Comparison of ENCODE assay signal across 1 cellular context in the genomic region with DNA sequence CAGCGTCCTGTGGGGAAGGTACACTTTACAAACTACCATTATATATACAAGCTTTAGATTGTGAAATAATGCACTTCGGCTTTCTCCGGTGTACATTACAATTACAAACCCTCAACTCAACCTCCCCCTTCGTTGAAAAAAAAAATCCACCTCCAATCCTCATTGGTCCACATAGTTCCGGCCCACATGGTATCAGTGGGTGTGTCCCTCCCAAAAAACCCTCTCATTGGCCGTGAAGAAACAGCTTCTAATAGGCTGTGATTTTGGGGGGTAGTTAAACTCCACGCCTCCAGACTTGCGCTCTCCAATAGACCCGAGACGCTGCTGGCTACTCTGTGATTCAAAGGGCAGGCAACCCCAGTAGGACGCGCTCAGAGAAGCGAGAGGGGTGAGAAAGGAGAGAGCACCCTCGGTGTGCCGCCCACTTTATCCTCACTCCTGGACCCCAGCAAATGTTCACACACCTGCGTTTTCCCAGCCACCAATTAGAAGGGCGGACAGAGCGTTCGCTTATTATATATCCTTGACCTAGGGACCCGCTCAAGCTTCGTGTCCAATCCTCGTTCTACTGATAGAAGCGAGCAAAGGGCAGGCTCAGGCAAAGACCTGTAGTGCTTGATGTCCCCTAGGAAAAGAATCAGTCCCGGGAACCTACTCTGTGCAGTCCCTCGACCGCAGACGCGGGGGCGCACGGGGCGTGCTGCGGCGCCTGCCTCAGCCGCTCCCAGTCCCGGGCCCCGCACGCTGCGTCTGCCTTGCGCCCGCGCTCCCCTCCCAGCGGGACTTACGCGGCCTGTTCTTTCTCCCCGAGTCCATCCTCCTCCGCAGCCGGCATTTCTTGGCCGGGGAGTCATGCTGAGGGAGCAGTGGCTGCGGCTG.
TF ChIP-seq lines count a peak whose summit lies in the region.

No MANE protein-coding gene starts in this region.

TF ChIP-seq in GM12878, 131 proteins besides CTCF, POLR2A, EP300 and RAD21 (continued from another document and continues in another):
- TF ChIP-seq, protein P1, sequence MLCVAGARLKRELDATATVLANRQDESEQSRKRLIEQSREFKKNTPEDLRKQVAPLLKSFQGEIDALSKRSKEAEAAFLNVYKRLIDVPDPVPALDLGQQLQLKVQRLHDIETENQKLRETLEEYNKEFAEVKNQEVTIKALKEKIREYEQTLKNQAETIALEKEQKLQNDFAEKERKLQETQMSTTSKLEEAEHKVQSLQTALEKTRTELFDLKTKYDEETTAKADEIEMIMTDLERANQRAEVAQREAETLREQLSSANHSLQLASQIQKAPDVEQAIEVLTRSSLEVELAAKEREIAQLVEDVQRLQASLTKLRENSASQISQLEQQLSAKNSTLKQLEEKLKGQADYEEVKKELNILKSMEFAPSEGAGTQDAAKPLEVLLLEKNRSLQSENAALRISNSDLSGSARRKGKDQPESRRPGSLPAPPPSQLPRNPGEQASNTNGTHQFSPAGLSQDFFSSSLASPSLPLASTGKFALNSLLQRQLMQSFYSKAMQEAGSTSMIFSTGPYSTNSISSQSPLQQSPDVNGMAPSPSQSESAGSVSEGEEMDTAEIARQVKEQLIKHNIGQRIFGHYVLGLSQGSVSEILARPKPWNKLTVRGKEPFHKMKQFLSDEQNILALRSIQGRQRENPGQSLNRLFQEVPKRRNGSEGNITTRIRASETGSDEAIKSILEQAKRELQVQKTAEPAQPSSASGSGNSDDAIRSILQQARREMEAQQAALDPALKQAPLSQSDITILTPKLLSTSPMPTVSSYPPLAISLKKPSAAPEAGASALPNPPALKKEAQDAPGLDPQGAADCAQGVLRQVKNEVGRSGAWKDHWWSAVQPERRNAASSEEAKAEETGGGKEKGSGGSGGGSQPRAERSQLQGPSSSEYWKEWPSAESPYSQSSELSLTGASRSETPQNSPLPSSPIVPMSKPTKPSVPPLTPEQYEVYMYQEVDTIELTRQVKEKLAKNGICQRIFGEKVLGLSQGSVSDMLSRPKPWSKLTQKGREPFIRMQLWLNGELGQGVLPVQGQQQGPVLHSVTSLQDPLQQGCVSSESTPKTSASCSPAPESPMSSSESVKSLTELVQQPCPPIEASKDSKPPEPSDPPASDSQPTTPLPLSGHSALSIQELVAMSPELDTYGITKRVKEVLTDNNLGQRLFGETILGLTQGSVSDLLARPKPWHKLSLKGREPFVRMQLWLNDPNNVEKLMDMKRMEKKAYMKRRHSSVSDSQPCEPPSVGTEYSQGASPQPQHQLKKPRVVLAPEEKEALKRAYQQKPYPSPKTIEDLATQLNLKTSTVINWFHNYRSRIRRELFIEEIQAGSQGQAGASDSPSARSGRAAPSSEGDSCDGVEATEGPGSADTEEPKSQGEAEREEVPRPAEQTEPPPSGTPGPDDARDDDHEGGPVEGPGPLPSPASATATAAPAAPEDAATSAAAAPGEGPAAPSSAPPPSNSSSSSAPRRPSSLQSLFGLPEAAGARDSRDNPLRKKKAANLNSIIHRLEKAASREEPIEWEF (IDR thresholded peaks at IDR 0.05; ENCODE audit: insufficient replicate concordance, low read depth, low read length): no peak
- no peak for TF ChIP-seq JUND (IDR thresholded peaks at IDR 0.05; ENCODE audit: low read depth, low read length)
- TF ChIP-seq ESRRA (IDR thresholded peaks at IDR 0.05; ENCODE audit: low read length): no peak
- TF ChIP-seq, protein P2, sequence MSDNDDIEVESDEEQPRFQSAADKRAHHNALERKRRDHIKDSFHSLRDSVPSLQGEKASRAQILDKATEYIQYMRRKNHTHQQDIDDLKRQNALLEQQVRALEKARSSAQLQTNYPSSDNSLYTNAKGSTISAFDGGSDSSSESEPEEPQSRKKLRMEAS (IDR thresholded peaks at IDR 0.05; ENCODE audit: low read depth, low read length): no peak
- no peak for TF ChIP-seq MTA2 (IDR thresholded peaks at IDR 0.05; ENCODE audit: low read depth)
- peak; percentile 37 to 74; a peak in 2 of 4 replicates for TF ChIP-seq BHLHE40 (IDR thresholded peaks at IDR 0.05; ENCODE audit: borderline replicate concordance in 1 of 2, low read depth in 2 of 2, low read length in 1 of 2)
- no peak for TF ChIP-seq ATF3 (IDR thresholded peaks at IDR 0.05; ENCODE audit: borderline replicate concordance, extremely low read depth, low read depth, low read length)
- TF ChIP-seq WRNIP1 (IDR thresholded peaks at IDR 0.05; ENCODE audit: borderline replicate concordance, low read depth, low read length): no peak
- TF ChIP-seq MYB (IDR thresholded peaks at IDR 0.05; ENCODE audit: borderline replicate concordance, low read depth, low read length): no peak
- TF ChIP-seq SMAD5 (IDR thresholded peaks at IDR 0.05; ENCODE audit: low read depth): peak; percentile 88
- no peak for TF ChIP-seq HDAC2 (IDR thresholded peaks at IDR 0.05)
- TF ChIP-seq, protein P3, sequence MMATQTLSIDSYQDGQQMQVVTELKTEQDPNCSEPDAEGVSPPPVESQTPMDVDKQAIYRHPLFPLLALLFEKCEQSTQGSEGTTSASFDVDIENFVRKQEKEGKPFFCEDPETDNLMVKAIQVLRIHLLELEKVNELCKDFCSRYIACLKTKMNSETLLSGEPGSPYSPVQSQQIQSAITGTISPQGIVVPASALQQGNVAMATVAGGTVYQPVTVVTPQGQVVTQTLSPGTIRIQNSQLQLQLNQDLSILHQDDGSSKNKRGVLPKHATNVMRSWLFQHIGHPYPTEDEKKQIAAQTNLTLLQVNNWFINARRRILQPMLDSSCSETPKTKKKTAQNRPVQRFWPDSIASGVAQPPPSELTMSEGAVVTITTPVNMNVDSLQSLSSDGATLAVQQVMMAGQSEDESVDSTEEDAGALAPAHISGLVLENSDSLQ (IDR thresholded peaks at IDR 0.05): no peak
- TF ChIP-seq IKZF1 (conservative IDR thresholded peaks at IDR 0.05): no peak; the same call in 1 of the 2 replicates
- no peak for TF ChIP-seq HDAC6 (IDR thresholded peaks at IDR 0.05; ENCODE audit: unreplicated experiment)
- no peak for TF ChIP-seq KLF5 (IDR thresholded peaks at IDR 0.05; ENCODE audit: partially characterized antibody)
- TF ChIP-seq BRCA1 (IDR thresholded peaks at IDR 0.05; ENCODE audit: low read depth, low read length): no peak
- TF ChIP-seq MEF2B (IDR thresholded peaks at IDR 0.05; ENCODE audit: partially characterized antibody, poor library complexity, severe bottlenecking): no peak
- peak; percentile 68; the same call in 2 of the 3 replicates for TF ChIP-seq POU2F2 (IDR thresholded peaks at IDR 0.05; ENCODE audit: borderline replicate concordance, low read depth, low read length)
- TF ChIP-seq, protein P4, sequence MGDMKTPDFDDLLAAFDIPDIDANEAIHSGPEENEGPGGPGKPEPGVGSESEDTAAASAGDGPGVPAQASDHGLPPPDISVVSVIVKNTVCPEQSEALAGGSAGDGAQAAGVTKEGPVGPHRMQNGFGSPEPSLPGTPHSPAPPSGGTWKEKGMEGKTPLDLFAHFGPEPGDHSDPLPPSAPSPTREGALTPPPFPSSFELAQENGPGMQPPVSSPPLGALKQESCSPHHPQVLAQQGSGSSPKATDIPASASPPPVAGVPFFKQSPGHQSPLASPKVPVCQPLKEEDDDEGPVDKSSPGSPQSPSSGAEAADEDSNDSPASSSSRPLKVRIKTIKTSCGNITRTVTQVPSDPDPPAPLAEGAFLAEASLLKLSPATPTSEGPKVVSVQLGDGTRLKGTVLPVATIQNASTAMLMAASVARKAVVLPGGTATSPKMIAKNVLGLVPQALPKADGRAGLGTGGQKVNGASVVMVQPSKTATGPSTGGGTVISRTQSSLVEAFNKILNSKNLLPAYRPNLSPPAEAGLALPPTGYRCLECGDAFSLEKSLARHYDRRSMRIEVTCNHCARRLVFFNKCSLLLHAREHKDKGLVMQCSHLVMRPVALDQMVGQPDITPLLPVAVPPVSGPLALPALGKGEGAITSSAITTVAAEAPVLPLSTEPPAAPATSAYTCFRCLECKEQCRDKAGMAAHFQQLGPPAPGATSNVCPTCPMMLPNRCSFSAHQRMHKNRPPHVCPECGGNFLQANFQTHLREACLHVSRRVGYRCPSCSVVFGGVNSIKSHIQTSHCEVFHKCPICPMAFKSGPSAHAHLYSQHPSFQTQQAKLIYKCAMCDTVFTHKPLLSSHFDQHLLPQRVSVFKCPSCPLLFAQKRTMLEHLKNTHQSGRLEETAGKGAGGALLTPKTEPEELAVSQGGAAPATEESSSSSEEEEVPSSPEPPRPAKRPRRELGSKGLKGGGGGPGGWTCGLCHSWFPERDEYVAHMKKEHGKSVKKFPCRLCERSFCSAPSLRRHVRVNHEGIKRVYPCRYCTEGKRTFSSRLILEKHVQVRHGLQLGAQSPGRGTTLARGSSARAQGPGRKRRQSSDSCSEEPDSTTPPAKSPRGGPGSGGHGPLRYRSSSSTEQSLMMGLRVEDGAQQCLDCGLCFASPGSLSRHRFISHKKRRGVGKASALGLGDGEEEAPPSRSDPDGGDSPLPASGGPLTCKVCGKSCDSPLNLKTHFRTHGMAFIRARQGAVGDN (IDR thresholded peaks at IDR 0.05): no peak
- TF ChIP-seq TCF3 (IDR thresholded peaks at IDR 0.05; ENCODE audit: borderline replicate concordance, insufficient read depth, low read depth, low read length): peak; percentile 34; the same call in 1 of the 2 replicates
- no peak for TF ChIP-seq CEBPB (IDR thresholded peaks at IDR 0.05; ENCODE audit: borderline replicate concordance in 1 of 2, low read depth in 2 of 2, low read length in 2 of 2)
- peak; percentile 15; the same call in 1 of the 2 replicates for TF ChIP-seq USF2 (IDR thresholded peaks at IDR 0.05; ENCODE audit: borderline replicate concordance, low read depth, low read length)
- peak; percentile 82 for TF ChIP-seq CBFB (IDR thresholded peaks at IDR 0.05; ENCODE audit: low read depth)
- TF ChIP-seq, protein P5, sequence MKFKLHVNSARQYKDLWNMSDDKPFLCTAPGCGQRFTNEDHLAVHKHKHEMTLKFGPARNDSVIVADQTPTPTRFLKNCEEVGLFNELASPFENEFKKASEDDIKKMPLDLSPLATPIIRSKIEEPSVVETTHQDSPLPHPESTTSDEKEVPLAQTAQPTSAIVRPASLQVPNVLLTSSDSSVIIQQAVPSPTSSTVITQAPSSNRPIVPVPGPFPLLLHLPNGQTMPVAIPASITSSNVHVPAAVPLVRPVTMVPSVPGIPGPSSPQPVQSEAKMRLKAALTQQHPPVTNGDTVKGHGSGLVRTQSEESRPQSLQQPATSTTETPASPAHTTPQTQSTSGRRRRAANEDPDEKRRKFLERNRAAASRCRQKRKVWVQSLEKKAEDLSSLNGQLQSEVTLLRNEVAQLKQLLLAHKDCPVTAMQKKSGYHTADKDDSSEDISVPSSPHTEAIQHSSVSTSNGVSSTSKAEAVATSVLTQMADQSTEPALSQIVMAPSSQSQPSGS (IDR thresholded peaks at IDR 0.05; ENCODE audit: low read length): no peak
- TF ChIP-seq RELB (IDR thresholded peaks at IDR 0.05; ENCODE audit: low read depth): no peak
- TF ChIP-seq TCF7 (IDR thresholded peaks at IDR 0.05; ENCODE audit: borderline replicate concordance): no peak
- TF ChIP-seq CREM (IDR thresholded peaks at IDR 0.05; ENCODE audit: low read depth): peak; percentile 17; the same call in 1 of the 2 replicates
- no peak for TF ChIP-seq GABPA (IDR thresholded peaks at IDR 0.05; ENCODE audit: low read depth)
- TF ChIP-seq BMI1 (IDR thresholded peaks at IDR 0.05; ENCODE audit: borderline replicate concordance): no peak
- peak; percentile 86; the same call in 1 of the 2 replicates for TF ChIP-seq PML (IDR thresholded peaks at IDR 0.05; ENCODE audit: low read length)
- no peak for TF ChIP-seq NR2F1 (conservative IDR thresholded peaks at IDR 0.05)
- peak; percentile 97 for TF ChIP-seq POLR2AphosphoS5 (IDR thresholded peaks at IDR 0.05; ENCODE audit: low read length)
- peak in 1 of 2 experiments; percentile 78; a peak in 2 of 3 replicates for TF ChIP-seq EGR1 (IDR thresholded peaks at IDR 0.05; ENCODE audit: borderline replicate concordance in 1 of 2, low read depth in 2 of 2, low read length in 2 of 2)
- TF ChIP-seq DPF2 (IDR thresholded peaks at IDR 0.05): no peak
- TF ChIP-seq, protein P6, sequence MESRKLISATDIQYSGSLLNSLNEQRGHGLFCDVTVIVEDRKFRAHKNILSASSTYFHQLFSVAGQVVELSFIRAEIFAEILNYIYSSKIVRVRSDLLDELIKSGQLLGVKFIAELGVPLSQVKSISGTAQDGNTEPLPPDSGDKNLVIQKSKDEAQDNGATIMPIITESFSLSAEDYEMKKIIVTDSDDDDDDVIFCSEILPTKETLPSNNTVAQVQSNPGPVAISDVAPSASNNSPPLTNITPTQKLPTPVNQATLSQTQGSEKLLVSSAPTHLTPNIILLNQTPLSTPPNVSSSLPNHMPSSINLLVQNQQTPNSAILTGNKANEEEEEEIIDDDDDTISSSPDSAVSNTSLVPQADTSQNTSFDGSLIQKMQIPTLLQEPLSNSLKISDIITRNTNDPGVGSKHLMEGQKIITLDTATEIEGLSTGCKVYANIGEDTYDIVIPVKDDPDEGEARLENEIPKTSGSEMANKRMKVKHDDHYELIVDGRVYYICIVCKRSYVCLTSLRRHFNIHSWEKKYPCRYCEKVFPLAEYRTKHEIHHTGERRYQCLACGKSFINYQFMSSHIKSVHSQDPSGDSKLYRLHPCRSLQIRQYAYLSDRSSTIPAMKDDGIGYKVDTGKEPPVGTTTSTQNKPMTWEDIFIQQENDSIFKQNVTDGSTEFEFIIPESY (IDR thresholded peaks at IDR 0.05): no peak
- TF ChIP-seq CREB1 (IDR thresholded peaks at IDR 0.05; ENCODE audit: low read depth): peak; percentile 58
